In genomic region chr9:5639816-5640215, GRCh38 we compare ENCODE assay signal across 25 cellular contexts.
"Had no signal": no experiment of that assay in that cellular context is flagged by ENCODE, and none has a peak within 500 bp of the region (broad histone marks: within the 10 kb centered on the region; RNA-seq: fewer than 3 reads in every experiment).

No MANE protein-coding gene starts in this region.

- H3K27me3 Mint-ChIP-seq: naive B cell; naive thymus-derived CD8-positive, alpha-beta T cell had no signal

- H3K9me3 ChIP-seq: gastrocnemius medialis had no signal

- H3K4me3 ChIP-seq: coronary artery, dorsolateral prefrontal cortex, esophagus squamous epithelium, gastrocnemius medialis, heart right ventricle, left lung, lower lobe of right lung, mucosa of descending colon had no signal

- H3K27ac Mint-ChIP-seq: mesothelial cell of epicardium; naive thymus-derived CD8-positive, alpha-beta T cell had no signal

- DNase-seq: dermis blood vessel endothelial cell; dorsolateral prefrontal cortex; effector CD4-positive, alpha-beta T cell; effector memory CD4-positive, alpha-beta T cell; erythroblast; esophagus squamous epithelium; foreskin fibroblast; foreskin melanocyte; gastrocnemius medialis; glutamatergic neuron; head of caudate nucleus; heart right ventricle; hippocampal formation; left cardiac atrium; left lung; left ventricle myocardium superior; lower lobe of right lung; mesenchymal stem cell; mucosa of descending colon; naive B cell; naive thymus-derived CD8-positive, alpha-beta T cell had no signal

- H3K4me3 Mint-ChIP-seq: mesothelial cell of epicardium, naive B cell had no signal

- ATAC-seq: esophagus mucosa; gastrocnemius medialis; heart right ventricle; left cardiac atrium; left ventricle myocardium superior; mucosa of descending colon; naive thymus-derived CD8-positive, alpha-beta T cell had no signal

- H3K4me1 ChIP-seq: left lung, lower lobe of right lung had no signal

- H3K27ac ChIP-seq: coronary artery, dorsolateral prefrontal cortex, epithelial cell of prostate, esophagus squamous epithelium, gastrocnemius medialis, heart right ventricle, left lung, lower lobe of right lung had no signal

- H3K36me3 ChIP-seq: gastrocnemius medialis, left lung, lower lobe of right lung had no signal

- H3K4me1 Mint-ChIP-seq: mesothelial cell of epicardium had no signal
